15 cellular contexts compared by ENCODE assay signal in the genomic region with DNA sequence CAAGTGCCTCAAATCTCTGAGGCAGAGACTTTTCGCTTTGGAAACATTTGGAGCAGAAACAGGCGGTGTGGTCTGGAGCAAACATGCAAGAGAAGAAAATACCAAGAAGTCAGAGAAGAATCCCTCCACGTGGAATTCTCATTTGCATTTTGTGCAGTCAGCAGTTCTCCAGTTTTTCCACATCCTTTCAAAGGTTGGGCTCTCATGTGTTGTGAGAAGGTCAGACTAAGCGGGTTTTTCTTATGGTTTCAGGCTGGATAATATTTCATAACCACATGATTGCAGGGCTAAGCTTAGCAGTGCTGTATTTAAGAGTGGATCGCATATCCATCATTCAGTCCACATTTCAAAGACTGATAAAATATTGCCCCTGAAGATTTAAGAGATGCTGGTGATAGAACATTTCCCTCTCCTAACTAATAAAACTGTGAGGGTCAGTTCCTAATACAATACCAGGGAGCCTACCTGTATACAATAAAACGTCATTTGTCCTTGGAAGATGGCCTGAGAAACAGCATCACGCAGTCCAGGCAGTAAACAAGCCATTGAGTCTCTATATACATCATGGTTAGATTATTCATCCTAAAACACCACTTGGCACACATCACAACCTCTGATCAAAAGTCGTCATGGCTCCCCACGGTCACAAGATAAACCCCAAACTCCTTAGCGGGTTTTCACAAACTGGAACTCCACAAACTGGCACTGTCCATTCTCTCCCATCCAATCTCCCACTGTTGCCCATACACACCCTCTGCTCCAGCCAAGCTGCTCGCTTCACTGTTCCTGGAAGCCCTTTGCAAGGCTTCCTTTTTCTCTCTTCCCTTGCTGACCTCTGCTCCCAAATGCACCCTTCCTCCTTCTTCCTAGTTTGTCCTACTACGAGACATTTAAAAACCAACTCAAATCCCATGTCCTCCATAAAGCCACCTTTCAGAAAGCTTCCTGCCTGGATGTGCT. TPM values are rescaled to one million over a fixed set of nuclear protein-coding genes. Genes with fewer than 3 reads are reported as not detected.
DNase-seq lines count a peak whose midpoint lies in the region; ATAC-seq and TF ChIP-seq lines count a peak whose summit lies in the region.
"Had no signal": no experiment of that assay in that cellular context is flagged by ENCODE, and none has a peak within 500 bp of the region (broad histone marks: within the 10 kb centered on the region; RNA-seq: fewer than 3 reads in every experiment).

No MANE protein-coding gene starts in this region.

- peak overlapping the region; percentile 34 for H3K4me2 ChIP-seq in hepatocyte

- CTCF ChIA-PET in activated naive CD4-positive, alpha-beta T cell treated with anti-CD3 and anti-CD28 coated beads for 36 hours (lab: Charles Lee): interaction anchor here (0.6 to 1.3 kb wide), 4 partner anchors 9 to 1720 kb away, joined by 3 read pairs; no protein-coding TSS in a partner anchor
- CTCF ChIA-PET in activated CD8-positive, alpha-beta T cell treated with anti-CD3 and anti-CD28 coated beads for 36 hours (lab: Charles Lee): interaction anchor here (0.8 to 1.5 kb wide), 7 partner anchors 9 to 89 kb away, joined by 3 to 5 read pairs (median 3); no protein-coding TSS in a partner anchor

- WGBS in hepatocyte (ENCODE audit: low lambda C conversion rate, missing lambda C conversion rate): 77% methylated on average over 12 of the region's 12 CpGs

- no peaks in the 10 kb centered on the region for H3K4me1 ChIP-seq in hepatocyte (ENCODE audit: insufficient read depth)

- ATAC-seq in activated CD8-positive, alpha-beta T cell treated with anti-CD3 and anti-CD28 coated beads for 36 hours: peak; percentile 46
- peak; percentile 56 for ATAC-seq in stimulated activated naive CD8-positive, alpha-beta T cell treated with anti-CD3 and anti-CD28 coated beads, Interleukin-15, amount 100 ng/mL, for 72 hours
- no peak for ATAC-seq in GM18498 (IDR thresholded peaks at IDR 0.05; ENCODE audit: unreplicated experiment)
- ATAC-seq in HG02759 (IDR thresholded peaks at IDR 0.05; ENCODE audit: unreplicated experiment): no peak
- ATAC-seq: HCT116 had no signal

- H3K9me2 ChIP-seq in hepatocyte (replicated peaks; ENCODE audit: insufficient read depth): no peaks in the 10 kb centered on the region

- H4K20me1 ChIP-seq in hepatocyte (ENCODE audit: insufficient read depth, poor library complexity, severe bottlenecking): no peaks in the 10 kb centered on the region

- no peak overlapping the region for H2AFZ ChIP-seq in hepatocyte

- H3K9me3 ChIP-seq in hepatocyte (ENCODE audit: low read depth): no peaks in the 10 kb centered on the region
- H3K9me3 ChIP-seq: esophagus muscularis mucosa, Peyer's patch, vagina had no signal

- no peak overlapping the region for H3K4me3 Mint-ChIP-seq in activated naive CD4-positive, alpha-beta T cell treated with anti-CD3 and anti-CD28 coated beads for 36 hours
- peak overlapping the region; percentile 61 for H3K4me3 Mint-ChIP-seq in activated CD8-positive, alpha-beta T cell treated with anti-CD3 and anti-CD28 coated beads for 36 hours
- peak overlapping the region; percentile 49 to 71 for H3K4me3 Mint-ChIP-seq in stimulated activated naive CD8-positive, alpha-beta T cell treated with anti-CD3 and anti-CD28 coated beads, Interleukin-15, amount 100 ng/mL, for 72 hours

- no peaks in the 10 kb centered on the region for H3K79me2 ChIP-seq in hepatocyte

- TF ChIP-seq CTCF in activated CD8-positive, alpha-beta T cell treated with anti-CD3 and anti-CD28 coated beads for 36 hours (IDR thresholded peaks at IDR 0.05): no peak
- no peak for TF ChIP-seq CTCF in hepatocyte (IDR thresholded peaks at IDR 0.05; ENCODE audit: poor library complexity)

- peak overlapping the region; percentile 65 for H3K27ac ChIP-seq in hepatocyte
- H3K27ac ChIP-seq: esophagus muscularis mucosa had no signal

- POLR2A ChIA-PET in activated CD8-positive, alpha-beta T cell treated with anti-CD3 and anti-CD28 coated beads for 36 hours (lab: Charles Lee): interaction anchor here (0.9 to 2.8 kb wide), 9 partner anchors 8 to 65 kb away, joined by 3 to 20 read pairs (median 4); no protein-coding TSS in a partner anchor

- H3K9me3 Mint-ChIP-seq in activated naive CD4-positive, alpha-beta T cell treated with anti-CD3 and anti-CD28 coated beads for 36 hours: no peaks in the 10 kb centered on the region
- peaks cover 2% of the 10 kb centered on the region for H3K9me3 Mint-ChIP-seq in activated CD8-positive, alpha-beta T cell treated with anti-CD3 and anti-CD28 coated beads for 36 hours
- no peaks in the 10 kb centered on the region for H3K9me3 Mint-ChIP-seq in stimulated activated naive CD8-positive, alpha-beta T cell treated with anti-CD3 and anti-CD28 coated beads, Interleukin-15, amount 100 ng/mL, for 72 hours

- H3K27ac Mint-ChIP-seq in activated naive CD4-positive, alpha-beta T cell treated with anti-CD3 and anti-CD28 coated beads for 36 hours: peak overlapping the region; percentile 86
- H3K27ac Mint-ChIP-seq in activated CD8-positive, alpha-beta T cell treated with anti-CD3 and anti-CD28 coated beads for 36 hours: peak overlapping the region; percentile 88
- H3K27ac Mint-ChIP-seq in stimulated activated naive CD8-positive, alpha-beta T cell treated with anti-CD3 and anti-CD28 coated beads, Interleukin-15, amount 100 ng/mL, for 72 hours: peak overlapping the region; percentile 77 to 83

- H3K27me3 Mint-ChIP-seq in activated naive CD4-positive, alpha-beta T cell treated with anti-CD3 and anti-CD28 coated beads for 36 hours (ENCODE audit: low read depth): no peaks in the 10 kb centered on the region
- no peaks in the 10 kb centered on the region for H3K27me3 Mint-ChIP-seq in activated CD8-positive, alpha-beta T cell treated with anti-CD3 and anti-CD28 coated beads for 36 hours
- H3K27me3 Mint-ChIP-seq in stimulated activated naive CD8-positive, alpha-beta T cell treated with anti-CD3 and anti-CD28 coated beads, Interleukin-15, amount 100 ng/mL, for 72 hours: no peaks in the 10 kb centered on the region

- no peak overlapping the region for H3K4me3 ChIP-seq in hepatocyte
- H3K4me3 ChIP-seq: esophagus muscularis mucosa, lung, Peyer's patch, vagina had no signal

- no peaks in the 10 kb centered on the region for H3K36me3 ChIP-seq in hepatocyte (replicated peaks; ENCODE audit: insufficient read depth, low read depth)
- H3K36me3 ChIP-seq: esophagus muscularis mucosa, Peyer's patch, vagina had no signal

- peaks cover 21% of the 10 kb centered on the region for H3K36me3 Mint-ChIP-seq in activated naive CD4-positive, alpha-beta T cell treated with anti-CD3 and anti-CD28 coated beads for 36 hours (ENCODE audit: low read depth)
- H3K36me3 Mint-ChIP-seq in activated CD8-positive, alpha-beta T cell treated with anti-CD3 and anti-CD28 coated beads for 36 hours (ENCODE audit: low read depth): peaks cover 61% of the 10 kb centered on the region

- DNase-seq in activated naive CD4-positive, alpha-beta T cell treated with anti-CD3 and anti-CD28 coated beads for 36 hours: no peak
- DNase-seq in activated naive CD4-positive, alpha-beta T cell treated with anti-CD3 and anti-CD28 coated beads, Interleukin-2, amount 50 U/mL, for 16 hours: no peak
- no peak for DNase-seq in activated CD8-positive, alpha-beta T cell treated with anti-CD3 and anti-CD28 coated beads for 36 hours
- no peak for DNase-seq in hepatocyte (ENCODE audit: low spot score)
- no peak for DNase-seq in stimulated activated naive CD8-positive, alpha-beta T cell treated with anti-CD3 and anti-CD28 coated beads, Interleukin-15, amount 100 ng/mL, for 72 hours
- DNase-seq in stimulated activated CD4-positive, alpha-beta T cell treated with anti-CD3 and anti-CD28 coated beads, Interleukin-15, amount 100 ng/mL, for 24 hours: no peak
- DNase-seq: NCI-H1105 treated with DMSO at 0.1 percent for 48 hours; Peyer's patch; stimulated activated CD8-positive, alpha-beta memory T cell treated with anti-CD3 and anti-CD28 coated beads, Interleukin-4, amount 100 ng/mL, for 48 hours had no signal

- no peaks in the 10 kb centered on the region for H3K27me3 ChIP-seq in hepatocyte
- H3K27me3 ChIP-seq: esophagus muscularis mucosa, Peyer's patch, vagina had no signal

- intact Hi-C loops in activated naive CD4-positive, alpha-beta T cell treated with anti-CD3 and anti-CD28 coated beads for 36 hours (cut with micrococcal nuclease): loop anchor here (1.0 kb wide), 1 partner anchor 10 kb away; no protein-coding TSS in a partner anchor
- intact Hi-C loops in activated CD8-positive, alpha-beta T cell treated with anti-CD3 and anti-CD28 coated beads for 36 hours (cut with micrococcal nuclease): no loop called here

- H3K4me1 Mint-ChIP-seq in activated naive CD4-positive, alpha-beta T cell treated with anti-CD3 and anti-CD28 coated beads for 36 hours (ENCODE audit: low read depth): peaks cover 77% of the 10 kb centered on the region
- peaks cover 75% of the 10 kb centered on the region for H3K4me1 Mint-ChIP-seq in activated CD8-positive, alpha-beta T cell treated with anti-CD3 and anti-CD28 coated beads for 36 hours (ENCODE audit: low read depth)
- peaks cover 88% of the 10 kb centered on the region for H3K4me1 Mint-ChIP-seq in stimulated activated naive CD8-positive, alpha-beta T cell treated with anti-CD3 and anti-CD28 coated beads, Interleukin-15, amount 100 ng/mL, for 72 hours

RNA-seq across cellular contexts. Expression of a gene that starts 31.5 kb away (rescaled TPM):
- total RNA-seq in activated naive CD4-positive, alpha-beta T cell treated with anti-CD3 and anti-CD28 coated beads for 36 hours: 100 to 1,000 TPM in 1 of 2 experiments, 10 to 100 TPM in 1; 87.8 to 101 TPM
- total RNA-seq in activated CD8-positive, alpha-beta T cell treated with anti-CD3 and anti-CD28 coated beads for 36 hours: 100 to 1,000 TPM; 131 to 132 TPM
- total RNA-seq in hepatocyte: 5.9 and 7.5 TPM in 2 replicates
- 1.7 and 9.1 TPM in 2 replicates for polyA plus RNA-seq in hepatocyte

Comparison
In these comparisons a context has a peak if more than half of its experiments do, and no peak if none do; other contexts are left out.
1. ATAC-seq: peak in activated CD8-positive, alpha-beta T cell treated with anti-CD3 and anti-CD28 coated beads for 36 hours (single experiment) and stimulated activated naive CD8-positive, alpha-beta T cell treated with anti-CD3 and anti-CD28 coated beads, Interleukin-15, amount 100 ng/mL, for 72 hours (single experiment); none in GM18498 (single experiment) and HG02759 (single experiment).
2. RNA of a gene that starts 31.5 kb away (total RNA-seq): 131 to 132 TPM in activated CD8-positive, alpha-beta T cell treated with anti-CD3 and anti-CD28 coated beads for 36 hours and 87.8 to 101 TPM in activated naive CD4-positive, alpha-beta T cell treated with anti-CD3 and anti-CD28 coated beads for 36 hours; 5.9 to 7.5 TPM in hepatocyte; every median in the first group is over 10 times any median in the second.
3. Peak in every context shown above with its lines, with median percentiles within 50 percentile points of each other: H3K27ac Mint-ChIP-seq.